Comparison of ENCODE assay signal across 15 cellular contexts in the genomic region with DNA sequence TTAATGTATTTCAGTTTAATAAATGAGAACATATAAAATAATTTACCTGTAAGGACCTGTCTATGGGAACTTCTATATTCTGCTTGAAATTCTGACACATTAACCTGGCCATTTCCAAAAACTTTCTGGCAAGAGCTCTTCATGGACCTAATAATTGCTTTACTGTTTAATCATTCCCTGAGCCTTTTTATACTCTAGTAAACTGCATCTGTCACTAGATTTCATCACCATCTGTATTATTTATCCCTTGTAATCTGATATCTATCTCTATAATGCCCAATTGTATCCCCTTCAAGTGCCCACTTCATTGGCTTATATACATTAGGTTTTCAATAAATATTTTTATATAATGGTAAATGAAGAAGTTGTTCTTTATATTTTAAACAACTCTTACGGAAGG.
DNase-seq lines count a peak whose midpoint lies in the region; ATAC-seq and TF ChIP-seq lines count a peak whose summit lies in the region.
"Had no signal": no experiment of that assay in that cellular context is flagged by ENCODE, and none has a peak within 500 bp of the region (broad histone marks: within the 10 kb centered on the region; RNA-seq: fewer than 3 reads in every experiment).

No MANE protein-coding gene starts in this region.

- H3K27me3 ChIP-seq in left ventricle myocardium inferior (ENCODE audit: low read depth) (no peaks in the 10 kb centered on the region), muscle layer of colon (ENCODE audit: control insufficient read depth in 1 of 2, insufficient read depth in 2 of 2, low read length in 2 of 2) (no peaks in the 10 kb centered on the region), HAP-1 (ENCODE audit: low read depth) (no peaks in the 10 kb centered on the region)

- no peak for TF ChIP-seq CTCF in left ventricle myocardium inferior (IDR thresholded peaks at IDR 0.05; ENCODE audit: borderline replicate concordance)
- TF ChIP-seq CTCF in choroid plexus epithelial cell (conservative IDR thresholded peaks at IDR 0.05; ENCODE audit: low read depth, low read length), result no peak
- TF ChIP-seq CTCF in mucosa of descending colon (IDR thresholded peaks at IDR 0.05), result no peak

- H3K9me3 Mint-ChIP-seq in activated CD8-positive, alpha-beta memory T cell treated with anti-CD3 and anti-CD28 coated beads, Interleukin-2, amount 10 ng/mL, durations not matched to agents 7 days and 5 days (ENCODE audit: low read depth), result peaks cover 18% of the 10 kb centered on the region

- no peak for DNase-seq in left ventricle myocardium inferior
- DNase-seq in Right ventricle myocardium inferior (ENCODE audit: missing footprints), result no peak
- peak; percentile 51 for DNase-seq in choroid plexus epithelial cell (ENCODE audit: low read depth)
- no peak for DNase-seq in activated CD8-positive, alpha-beta memory T cell treated with anti-CD3 and anti-CD28 coated beads, Interleukin-2, amount 10 ng/mL, durations not matched to agents 7 days and 5 days
- no peak for DNase-seq in NCI-H2107 treated with DMSO at 0.1 percent for 48 hours (lab: John Stamatoyannopoulos, UW; ENCODE audit: unreplicated experiment)
- no peak for DNase-seq in HAP-1 (ENCODE audit: low spot score in 2 of 2)
- DNase-seq in mucosa of descending colon, result no peak
- DNase-seq: activated T-cell treated with anti-CD3 and anti-CD28 coated beads, Interleukin-2, amount 50 U/mL, for 24 hours; H9; NCI-H187; occipital lobe; SHP77; stimulated activated CD4-positive, alpha-beta T cell treated with anti-CD3 and anti-CD28 coated beads, Interleukin-2, amount 100 ng/mL, for 48 hours; stimulated activated naive CD4-positive, alpha-beta T cell treated with Interleukin-2 at 50 U/mL for 16 hours had no signal

- intact Hi-C loops in left ventricle myocardium inferior (cut with micrococcal nuclease) (loop anchor here (10.0 kb wide), 1 partner anchor 97 kb away; no protein-coding TSS in a partner anchor), Right ventricle myocardium inferior (cut with DNase I) (loop anchor here (10.0 kb wide), 1 partner anchor 667 kb away; no protein-coding TSS in a partner anchor), mucosa of descending colon (cut with DNase I, micrococcal nuclease) (loop anchor here in 1 of 2 donors (10.0 kb wide), 1 partner anchor 203 kb away; no protein-coding TSS in a partner anchor)

- H3K4me3 ChIP-seq in left ventricle myocardium inferior, result no peak overlapping the region
- no peak overlapping the region for H3K4me3 ChIP-seq in choroid plexus epithelial cell (ENCODE audit: low read depth, low read length)
- no peak overlapping the region for H3K4me3 ChIP-seq in muscle layer of colon (ENCODE audit: low read depth in 1 of 2, low read length in 2 of 2)
- H3K4me3 ChIP-seq in HAP-1, result no peak overlapping the region
- no peak overlapping the region for H3K4me3 ChIP-seq in mucosa of descending colon

- H3K4me1 ChIP-seq in left ventricle myocardium inferior (peaks cover 37% of the 10 kb centered on the region), muscle layer of colon (ENCODE audit: insufficient read depth, low read length) (peaks cover 45% of the 10 kb centered on the region), HAP-1 (no peaks in the 10 kb centered on the region), mucosa of descending colon (ENCODE audit: low read depth) (peaks cover 19% of the 10 kb centered on the region)

- H3K4me3 Mint-ChIP-seq in activated CD8-positive, alpha-beta memory T cell treated with anti-CD3 and anti-CD28 coated beads, Interleukin-2, amount 10 ng/mL, durations not matched to agents 7 days and 5 days, result no peak overlapping the region
- H3K4me3 Mint-ChIP-seq: activated T-cell treated with anti-CD3 and anti-CD28 coated beads, Interleukin-2, amount 50 U/mL, for 24 hours; H9 had no signal

- peak overlapping the region; percentile 89 for H3K27ac ChIP-seq in left ventricle myocardium inferior (replicated peaks)
- H3K27ac ChIP-seq in muscle layer of colon (ENCODE audit: low read depth, low read length), result peak overlapping the region; percentile 79

- CTCF ChIA-PET in activated CD8-positive, alpha-beta memory T cell treated with anti-CD3 and anti-CD28 coated beads, Interleukin-2, amount 10 ng/mL, durations not matched to agents 7 days and 5 days (lab: Charles Lee), result no interaction called here

- no peaks in the 10 kb centered on the region for H3K4me1 Mint-ChIP-seq in activated CD8-positive, alpha-beta memory T cell treated with anti-CD3 and anti-CD28 coated beads, Interleukin-2, amount 10 ng/mL, durations not matched to agents 7 days and 5 days

- H3K9ac ChIP-seq in muscle layer of colon (ENCODE audit: low read length), result no peak overlapping the region

- peaks cover 34% of the 10 kb centered on the region for H3K9me3 ChIP-seq in left ventricle myocardium inferior (replicated peaks)
- no peaks in the 10 kb centered on the region for H3K9me3 ChIP-seq in muscle layer of colon (ENCODE audit: low read length)
- no peaks in the 10 kb centered on the region; the same call in 1 of the 2 replicates for H3K9me3 ChIP-seq in HAP-1
- peaks cover 7% of the 10 kb centered on the region for H3K9me3 ChIP-seq in mucosa of descending colon

- H3K36me3 Mint-ChIP-seq in activated CD8-positive, alpha-beta memory T cell treated with anti-CD3 and anti-CD28 coated beads, Interleukin-2, amount 10 ng/mL, durations not matched to agents 7 days and 5 days, result peaks cover 20% of the 10 kb centered on the region

- H3K27ac Mint-ChIP-seq in activated CD8-positive, alpha-beta memory T cell treated with anti-CD3 and anti-CD28 coated beads, Interleukin-2, amount 10 ng/mL, durations not matched to agents 7 days and 5 days, result no peak overlapping the region
- H3K27ac Mint-ChIP-seq: activated T-cell treated with anti-CD3 and anti-CD28 coated beads, Interleukin-2, amount 50 U/mL, for 24 hours had no signal

- ATAC-seq in Right ventricle myocardium inferior (no peak), mucosa of descending colon (no peak)
- ATAC-seq in activated CD8-positive, alpha-beta memory T cell treated with anti-CD3 and anti-CD28 coated beads, Interleukin-2, amount 10 ng/mL, durations not matched to agents 7 days and 5 days, result no peak

- H3K36me3 ChIP-seq in left ventricle myocardium inferior (no peaks in the 10 kb centered on the region), muscle layer of colon (ENCODE audit: insufficient read depth, low read length) (no peaks in the 10 kb centered on the region), HAP-1 (replicated peaks) (no peaks in the 10 kb centered on the region), mucosa of descending colon (ENCODE audit: low read depth) (no peaks in the 10 kb centered on the region)

- H3K27me3 Mint-ChIP-seq in activated CD8-positive, alpha-beta memory T cell treated with anti-CD3 and anti-CD28 coated beads, Interleukin-2, amount 10 ng/mL, durations not matched to agents 7 days and 5 days, result no peaks in the 10 kb centered on the region
- H3K27me3 Mint-ChIP-seq: activated T-cell treated with anti-CD3 and anti-CD28 coated beads, Interleukin-2, amount 50 U/mL, for 24 hours had no signal

- in situ Hi-C loops in HAP-1 (cut with MboI; ENCODE audit: low sequenced_read_pairs), result no loop called here
